Comparison of ENCODE assay signal across 21 cellular contexts in the genomic region with DNA sequence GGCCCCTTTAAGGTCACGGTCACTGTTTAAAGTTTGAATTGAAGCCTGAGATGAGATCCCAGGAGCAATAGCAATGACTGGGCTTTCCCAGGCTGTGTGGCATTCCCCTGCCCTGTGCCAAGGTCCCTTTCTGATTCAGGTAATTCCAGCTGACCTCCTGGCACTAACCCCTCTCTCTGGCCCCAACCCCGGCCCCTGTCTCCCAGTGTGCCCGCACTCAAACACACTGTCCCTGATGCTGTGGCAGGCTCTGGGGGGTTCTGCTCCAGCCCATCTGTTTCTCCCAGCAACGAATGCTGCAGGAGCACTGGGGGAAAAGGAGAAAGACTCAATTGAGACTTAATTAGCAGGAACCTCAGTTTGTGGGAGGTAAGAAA.
DNase-seq lines count a peak whose midpoint lies in the region; ATAC-seq and TF ChIP-seq lines count a peak whose summit lies in the region.
"Had no signal": no experiment of that assay in that cellular context is flagged by ENCODE, and none has a peak within 500 bp of the region (broad histone marks: within the 10 kb centered on the region; RNA-seq: fewer than 3 reads in every experiment).

No MANE protein-coding gene starts in this region.

- peak overlapping the region; percentile 34 for H3K27ac Mint-ChIP-seq in nephron progenitor cell
- H3K27ac Mint-ChIP-seq: CD4-positive, alpha-beta memory T cell; GM23338; IgD-negative memory B cell had no signal

- DNase-seq in BE2C (no peak), G401 (ENCODE audit: low spot score) (peak; percentile 26), left cardiac atrium (no peak), nephron progenitor cell (no peak), foreskin fibroblast (no peak), GM19240 (ENCODE audit: insufficient read length, low spot score) (no peak)
- DNase-seq: ACHN; Caco-2; CD4-positive, alpha-beta memory T cell; DMS153; NCI-H1105; NCI-H146; NCI-H2029 treated with DMSO at 0.1 percent for 48 hours; NCI-H226; NCI-H510A treated with DMSO at 0.1 percent for 48 hours; OCI-M1 had no signal

- H3K9me3 Mint-ChIP-seq in nephron progenitor cell, result no peaks in the 10 kb centered on the region
- H3K9me3 Mint-ChIP-seq: GM23338 had no signal

- no peaks in the 10 kb centered on the region for H3K27me3 ChIP-seq in BE2C
- H3K27me3 ChIP-seq: BLaER1 treated with 17β-estradiol and CSF1 and Interleukin-3, amounts not matched to agents 10 nM and 100 nM had no signal

- peaks cover 51% of the 10 kb centered on the region for H3K36me3 ChIP-seq in BE2C
- H3K36me3 ChIP-seq: BLaER1 treated with 17β-estradiol and CSF1 and Interleukin-3, amounts not matched to agents 10 nM and 100 nM; HAP-1 had no signal

- H3K4me3 Mint-ChIP-seq in nephron progenitor cell, result peak overlapping the region; percentile 73
- H3K4me3 Mint-ChIP-seq: CD4-positive, alpha-beta memory T cell; GM23338; IgD-negative memory B cell had no signal

- in situ Hi-C loops in G401 (cut with HindIII; ENCODE audit: low sequenced_read_pairs), result no loop called here

- intact Hi-C loops in left cardiac atrium (cut with DNase I), result no loop called here

- TF ChIP-seq CTCF in BE2C (IDR thresholded peaks at IDR 0.05; ENCODE audit: low read depth, low read length) (no peak), nephron progenitor cell (IDR thresholded peaks at IDR 0.05) (no peak), foreskin fibroblast (IDR thresholded peaks at IDR 0.05; ENCODE audit: low read depth, low read length) (no peak)

- H3K4me1 Mint-ChIP-seq in nephron progenitor cell, result peaks cover 74% of the 10 kb centered on the region
- H3K4me1 Mint-ChIP-seq: CD4-positive, alpha-beta memory T cell; IgD-negative memory B cell had no signal

- H3K27me3 Mint-ChIP-seq in nephron progenitor cell (ENCODE audit: low read depth, poor library complexity), result peaks cover 13% of the 10 kb centered on the region

- no peaks in the 10 kb centered on the region for H3K36me3 Mint-ChIP-seq in nephron progenitor cell (ENCODE audit: low read depth)
- H3K36me3 Mint-ChIP-seq: CD4-positive, alpha-beta memory T cell; IgD-negative memory B cell had no signal

- ATAC-seq in left cardiac atrium, result peak; percentile 32 to 35
- ATAC-seq in HG03442 (IDR thresholded peaks at IDR 0.05; ENCODE audit: unreplicated experiment), result no peak

- H3K9me3 ChIP-seq in BE2C, result no peaks in the 10 kb centered on the region
- H3K9me3 ChIP-seq: BLaER1 treated with 17β-estradiol and CSF1 and Interleukin-3, amounts not matched to agents 10 nM and 100 nM; Caco-2; HAP-1 had no signal

- H3K4me3 ChIP-seq in BE2C (ENCODE audit: low read depth, low read length), result peak overlapping the region; percentile 98
- no peak overlapping the region for H3K4me3 ChIP-seq in foreskin fibroblast (ENCODE audit: low read depth in 1 of 2, low read length in 2 of 2)
- H3K4me3 ChIP-seq: BLaER1 treated with 17β-estradiol and CSF1 and Interleukin-3, amounts not matched to agents 10 nM and 100 nM; GM23338; HAP-1 had no signal

- H3K4me1 ChIP-seq in BE2C, result peaks cover 36% of the 10 kb centered on the region
- H3K4me1 ChIP-seq: Caco-2, HAP-1 had no signal
